In genomic region chr7:94004024-94004945, GRCh38 we compare ENCODE assay signal across 8 cellular contexts. TPM values are rescaled to one million over a fixed set of nuclear protein-coding genes. Genes with fewer than 3 reads are reported as not detected.
DNase-seq lines count a peak whose midpoint lies in the region; ATAC-seq and TF ChIP-seq lines count a peak whose summit lies in the region.

Gene BET1 (minus strand): TSS chr7:94004355. CDS start chr7:94004216, 139 bp downstream.

- H3K27ac Mint-ChIP-seq in activated naive CD4-positive, alpha-beta T cell treated with anti-CD3 and anti-CD28 coated beads, Interleukin-2, amount 50 U/mL, for 24 hours: peak within 1 kb of the TSS; percentile 99

- H3K36me3 ChIP-seq in GM06990 (ENCODE audit: control insufficient read depth, insufficient read depth, low read length) (no peaks in the 10 kb centered on the region; the same call in none of the 2 replicates), suprapubic skin (no peaks in the 10 kb centered on the region)

- peaks cover 4% of the 10 kb centered on the region for H3K27me3 Mint-ChIP-seq in activated naive CD4-positive, alpha-beta T cell treated with anti-CD3 and anti-CD28 coated beads, Interleukin-2, amount 50 U/mL, for 24 hours

- H3K9me3 Mint-ChIP-seq in activated naive CD4-positive, alpha-beta T cell treated with anti-CD3 and anti-CD28 coated beads, Interleukin-2, amount 50 U/mL, for 24 hours: no peaks in the 10 kb centered on the region

- peaks cover 1% of the 10 kb centered on the region for H3K36me3 Mint-ChIP-seq in activated naive CD4-positive, alpha-beta T cell treated with anti-CD3 and anti-CD28 coated beads, Interleukin-2, amount 50 U/mL, for 24 hours

- peaks cover 24% of the 10 kb centered on the region for H3K4me1 ChIP-seq in suprapubic skin

- TF ChIP-seq EP300 in suprapubic skin (IDR thresholded peaks at IDR 0.05): no peak

- peaks cover 47% of the 10 kb centered on the region for H3K4me1 Mint-ChIP-seq in activated naive CD4-positive, alpha-beta T cell treated with anti-CD3 and anti-CD28 coated beads, Interleukin-2, amount 50 U/mL, for 24 hours

- peak; percentile 97 for ATAC-seq in HG02588 (IDR thresholded peaks at IDR 0.05; ENCODE audit: unreplicated experiment)
- ATAC-seq in SK-N-SH treated with all-trans-retinoic acid at 6 μM for 48 hours: peak; percentile 96

- H3K4me3 ChIP-seq in GM06990 (replicated peaks; ENCODE audit: low read depth, low read length) (peak within 1 kb of the TSS; percentile 95), suprapubic skin (peak within 1 kb of the TSS; percentile 89)

- no peaks in the 10 kb centered on the region for H3K9me3 ChIP-seq in suprapubic skin

- peak; percentile 7 to 62 for TF ChIP-seq POLR2A in suprapubic skin (IDR thresholded peaks at IDR 0.05)

- H3K27ac ChIP-seq in suprapubic skin: peak within 1 kb of the TSS; percentile 91

- 1% methylated on average over 37 of the region's 47 CpGs for WGBS in suprapubic skin

- no peak for TF ChIP-seq CTCF in GM06990 (IDR thresholded peaks at IDR 0.05; ENCODE audit: insufficient read depth, low read length, poor library complexity, severe bottlenecking)
- no peak for TF ChIP-seq CTCF in suprapubic skin (IDR thresholded peaks at IDR 0.05)

- peak; percentile 86 for DNase-seq in GM06990 (ENCODE audit: extremely low read depth, insufficient read length)
- DNase-seq in NCI-H1092 (lab: John Stamatoyannopoulos, UW): peak; percentile 98
- DNase-seq in globus pallidus (ENCODE audit: low spot score): peak; percentile 95
- DNase-seq in nucleus accumbens (lab: John Stamatoyannopoulos, UW): peak in 55 of 56 donors; percentile 64 to 96 (median 88)
- DNase-seq in suprapubic skin (ENCODE audit: low spot score in 2 of 2): peak; percentile 94 to 97

- no peaks in the 10 kb centered on the region for H3K27me3 ChIP-seq in GM06990 (replicated peaks; ENCODE audit: control insufficient read depth, insufficient read depth, low read length)
- H3K27me3 ChIP-seq in suprapubic skin: no peaks in the 10 kb centered on the region

- H3K4me3 Mint-ChIP-seq in activated naive CD4-positive, alpha-beta T cell treated with anti-CD3 and anti-CD28 coated beads, Interleukin-2, amount 50 U/mL, for 24 hours: peak within 1 kb of the TSS; percentile 100

TF ChIP-seq in SK-N-SH treated with all-trans-retinoic acid at 6 μM for 48 hours, 23 proteins besides CTCF, POLR2A, EP300 and RAD21:
- TF ChIP-seq ZFP30 (CRISPR knock-in tag; IDR thresholded peaks at IDR 0.05) (no peak), PATZ1 (CRISPR knock-in tag; IDR thresholded peaks at IDR 0.05; ENCODE audit: borderline replicate concordance) (no peak), ISL1 (CRISPR knock-in tag; IDR thresholded peaks at IDR 0.05) (no peak), BACH2 (CRISPR knock-in tag; IDR thresholded peaks at IDR 0.05; ENCODE audit: borderline replicate concordance) (no peak), TSHZ2 (CRISPR knock-in tag; IDR thresholded peaks at IDR 0.05) (no peak)
TF ChIP-seq in SK-N-SH treated with all-trans-retinoic acid at 6 μM for 48 hours: peak in this region for 0.

RNA-seq across cellular contexts. Expression of gene BET1, which starts in this region (rescaled TPM):
- 10 to 100 TPM; 12.7 to 37.0 (median 14.2) TPM for total RNA-seq in suprapubic skin

Comparison
In these comparisons a context has a peak if more than half of its experiments do, and no peak if none do; other contexts are left out.
1. Peak in every context shown above with its lines: DNase-seq, ATAC-seq, H3K4me3 ChIP-seq and H3K27ac ChIP-seq.